Comparison of ENCODE assay signal across 22 cellular contexts in genomic region chr12:40464121-40464520, GRCh38.
"Had no signal": no experiment of that assay in that cellular context is flagged by ENCODE, and none has a peak within 500 bp of the region (broad histone marks: within the 10 kb centered on the region; RNA-seq: fewer than 3 reads in every experiment).

No MANE protein-coding gene starts in this region.

- H3K4me1 ChIP-seq: left lung, pancreas, psoas muscle, upper lobe of left lung had no signal

- H3K4me3 ChIP-seq: left lung, lung, pancreas, psoas muscle, thoracic aorta, upper lobe of left lung had no signal

- ATAC-seq: activated naive CD4-positive, alpha-beta T cell treated with anti-CD3 and anti-CD28 coated beads, Interleukin-2, amount 50 U/mL, for 72 hours; activated T-helper 17 cell treated with anti-CD3 and anti-CD28 coated beads, Interleukin-2, amount 50 U/mL, for 72 hours; left lung; naive thymus-derived CD8-positive, alpha-beta T cell; pancreas; psoas muscle; right cardiac atrium had no signal

- H3K36me3 ChIP-seq: left lung, pancreas, thoracic aorta, upper lobe of left lung had no signal

- H3K9me3 Mint-ChIP-seq: activated T-cell treated with anti-CD3 and anti-CD28 coated beads, Interleukin-2, amount 50 U/mL, for 24 hours; dendritic cell treated with granulocyte-macrophage colony-stimulating factor and Interleukin-4, amounts not matched to agents 40 ng/mL and 50 ng/mL, for 4 days had no signal

- H3K4me1 Mint-ChIP-seq: activated T-helper 17 cell treated with anti-CD3 and anti-CD28 coated beads, Interleukin-2, amount 50 U/mL, for 72 hours; brain; mesothelial cell of epicardium; naive thymus-derived CD8-positive, alpha-beta T cell had no signal

- H3K36me3 Mint-ChIP-seq: activated naive CD4-positive, alpha-beta T cell treated with anti-CD3 and anti-CD28 coated beads, Interleukin-2, amount 50 U/mL, for 72 hours; brain; mesothelial cell of epicardium; naive thymus-derived CD8-positive, alpha-beta T cell had no signal

- DNase-seq: activated T-cell treated with anti-CD3 and anti-CD28 coated beads, Interleukin-2, amount 50 U/mL, for 24 hours; aorta; caudate nucleus; effector CD4-positive, alpha-beta T cell; erythroblast; foreskin fibroblast; kidney; left lung; naive thymus-derived CD8-positive, alpha-beta T cell; pancreas; psoas muscle; right cardiac atrium; stimulated activated CD4-positive, alpha-beta T cell treated with anti-CD3 and anti-CD28 coated beads, Interleukin-4, amount 100 ng/mL, for 24 hours; stimulated activated naive CD4-positive, alpha-beta T cell treated with Interleukin-2 at 50 U/mL for 16 hours; upper lobe of left lung had no signal

- H3K9me3 ChIP-seq: left lung, pancreas, psoas muscle, thoracic aorta, upper lobe of left lung had no signal

- H3K4me3 Mint-ChIP-seq: activated T-cell treated with anti-CD3 and anti-CD28 coated beads, Interleukin-2, amount 50 U/mL, for 24 hours; activated T-helper 17 cell treated with anti-CD3 and anti-CD28 coated beads, Interleukin-2, amount 50 U/mL, for 72 hours; brain; dendritic cell treated with granulocyte-macrophage colony-stimulating factor and Interleukin-4, amounts not matched to agents 40 ng/mL and 50 ng/mL, for 4 days; mesothelial cell of epicardium; naive thymus-derived CD8-positive, alpha-beta T cell had no signal

- H3K27ac Mint-ChIP-seq: activated naive CD4-positive, alpha-beta T cell treated with anti-CD3 and anti-CD28 coated beads, Interleukin-2, amount 50 U/mL, for 72 hours; activated T-cell treated with anti-CD3 and anti-CD28 coated beads, Interleukin-2, amount 50 U/mL, for 24 hours; activated T-helper 17 cell treated with anti-CD3 and anti-CD28 coated beads, Interleukin-2, amount 50 U/mL, for 72 hours; brain; dendritic cell treated with granulocyte-macrophage colony-stimulating factor and Interleukin-4, amounts not matched to agents 40 ng/mL and 50 ng/mL, for 4 days; mesothelial cell of epicardium; naive thymus-derived CD8-positive, alpha-beta T cell had no signal

- H3K27me3 ChIP-seq: left lung, pancreas, upper lobe of left lung had no signal

- H3K27me3 Mint-ChIP-seq: activated T-cell treated with anti-CD3 and anti-CD28 coated beads, Interleukin-2, amount 50 U/mL, for 24 hours; brain; dendritic cell treated with granulocyte-macrophage colony-stimulating factor and Interleukin-4, amounts not matched to agents 40 ng/mL and 50 ng/mL, for 4 days; naive thymus-derived CD8-positive, alpha-beta T cell had no signal

- H3K27ac ChIP-seq: left lung, pancreas, psoas muscle, thoracic aorta, upper lobe of left lung had no signal
